17 cellular contexts compared by ENCODE assay signal in the genomic region with DNA sequence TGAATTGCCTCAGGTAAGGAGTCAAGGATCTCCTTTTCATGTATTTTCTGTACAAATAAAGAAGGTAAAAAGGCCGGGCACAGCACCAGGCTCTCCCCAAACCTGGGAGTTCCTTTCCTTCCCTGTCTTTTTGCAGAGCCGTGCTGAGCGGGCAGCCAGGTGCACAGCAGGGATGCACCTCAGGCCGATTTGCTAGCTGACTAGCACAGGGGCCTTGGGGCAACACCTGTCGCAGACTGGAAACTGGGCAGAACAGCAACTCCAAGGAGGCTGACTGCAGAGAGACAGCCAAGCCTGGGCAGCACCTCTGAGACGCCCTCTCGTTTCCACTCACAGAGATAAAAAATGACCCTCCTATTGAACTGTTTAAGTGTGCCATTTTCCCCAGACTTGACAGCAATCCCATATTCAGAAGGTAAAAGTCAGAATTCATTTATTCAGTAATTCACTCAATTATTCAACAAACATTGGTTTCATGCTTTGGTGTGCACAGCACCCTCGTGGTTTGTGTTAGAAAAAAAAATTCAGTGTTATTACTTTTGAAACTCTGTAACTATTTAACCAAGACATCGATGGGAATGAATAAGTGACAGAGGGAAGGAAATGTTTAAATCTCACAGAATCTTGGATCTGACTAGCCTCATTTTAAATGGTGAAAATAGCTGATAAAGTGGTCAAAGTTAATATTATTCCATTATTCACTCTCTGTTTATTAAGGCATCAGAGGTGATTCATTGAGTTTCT.
DNase-seq lines count a peak whose midpoint lies in the region; ATAC-seq, FAIRE-seq and TF ChIP-seq lines count a peak whose summit lies in the region.
"Had no signal": no experiment of that assay in that cellular context is flagged by ENCODE, and none has a peak within 500 bp of the region (broad histone marks: within the 10 kb centered on the region; RNA-seq: fewer than 3 reads in every experiment).

No MANE protein-coding gene starts in this region.

- no peak overlapping the region for H4K5ac ChIP-seq in H1 (ENCODE audit: insufficient read length, low read depth, low read length)

- WGBS in H1 (ENCODE audit: extremely low coverage in 1 of 2, insufficient coverage in 1 of 2, insufficient read length in 1 of 2, insufficient replicate concordance in 2 of 2, low coverage in 1 of 2, low lambda C conversion rate in 2 of 2, missing lambda C conversion rate in 1 of 2), 2 experiments = 69% methylated on average over 9 of the region's 9 CpGs; no CpG with 5 or more reads in 1 of the 2 experiments

- POLR2A ChIA-PET in H1 (lab: Charles Lee; ENCODE audit: partially characterized antibody) = no interaction called here

- H3K56ac ChIP-seq in H1 (replicated peaks; ENCODE audit: insufficient read length, low read depth, low read length) = no peak overlapping the region

- H3K9ac ChIP-seq in H1 (replicated peaks in 1 of 4; ENCODE audit: extremely low read depth in 1 of 4, low read depth in 3 of 4, low read length in 3 of 4) = no peak overlapping the region
- H3K9ac ChIP-seq: GM23248, KMS-11 had no signal

- H3K18ac ChIP-seq in H1 (ENCODE audit: extremely low read depth, low read length) = no peak overlapping the region

- no peak overlapping the region for H3K14ac ChIP-seq in H1 (ENCODE audit: insufficient read length)

- no peak overlapping the region for H2BK120ac ChIP-seq in H1 (replicated peaks; ENCODE audit: low read depth, low read length)

- H2BK12ac ChIP-seq in H1 (ENCODE audit: low read depth, low read length) = no peak overlapping the region

- no peak overlapping the region for H2AK5ac ChIP-seq in H1 (ENCODE audit: low read depth, low read length)

- no peaks in the 10 kb centered on the region for H3K79me2 ChIP-seq in H1 (ENCODE audit: control insufficient read depth in 1 of 2, insufficient read depth in 2 of 2, low read length in 2 of 2)

- no peaks in the 10 kb centered on the region for H3K4me1 Mint-ChIP-seq in activated T-helper 17 cell treated with anti-CD3 and anti-CD28 coated beads, Interleukin-2, amount 50 U/mL, for 72 hours
- peaks cover 18% of the 10 kb centered on the region for H3K4me1 Mint-ChIP-seq in nephron progenitor cell
- H3K4me1 Mint-ChIP-seq: CD14-positive monocyte had no signal

- no peak overlapping the region for H3K23ac ChIP-seq in H1 (ENCODE audit: insufficient read length)

- H3K4me1 ChIP-seq in H1 (replicated peaks in 1 of 4; ENCODE audit: control insufficient read depth in 3 of 4, insufficient read depth in 4 of 4, low read length in 3 of 4) = peaks cover 4 to 14% (median 10%) of the 10 kb centered on the region in 4 experiments; a peak in 6 of 7 replicates

- TF ChIP-seq EP300 in H1 (IDR thresholded peaks at IDR 0.05; ENCODE audit: borderline replicate concordance in 1 of 2, low read depth in 2 of 2, low read length in 2 of 2) = no peak

- H3K4me3 Mint-ChIP-seq in activated T-helper 17 cell treated with anti-CD3 and anti-CD28 coated beads, Interleukin-2, amount 50 U/mL, for 72 hours = no peak overlapping the region
- no peak overlapping the region for H3K4me3 Mint-ChIP-seq in nephron progenitor cell
- H3K4me3 Mint-ChIP-seq: CD14-positive monocyte had no signal

- no peaks in the 10 kb centered on the region for H3K79me1 ChIP-seq in H1 (ENCODE audit: low read depth, low read length)

- no peaks in the 10 kb centered on the region for H3K36me3 ChIP-seq in H1 (ENCODE audit: control insufficient read depth in 2 of 4, insufficient read depth in 4 of 4, low read length in 3 of 4)

- no peaks in the 10 kb centered on the region for H3K23me2 ChIP-seq in H1 (ENCODE audit: low read depth, low read length)

- H3K27me3 Mint-ChIP-seq in activated T-helper 17 cell treated with anti-CD3 and anti-CD28 coated beads, Interleukin-2, amount 50 U/mL, for 72 hours = peaks cover 20% of the 10 kb centered on the region
- peaks cover 10% of the 10 kb centered on the region for H3K27me3 Mint-ChIP-seq in nephron progenitor cell (ENCODE audit: low read depth, poor library complexity)

- no peak overlapping the region for H2AFZ ChIP-seq in H1 (ENCODE audit: low read length)
- H2AFZ ChIP-seq: GM23248 had no signal

- no peak for TF ChIP-seq CTCF in H1 (IDR thresholded peaks at IDR 0.05; ENCODE audit: control extremely low read depth in 1 of 3, insufficient read depth in 1 of 3, low read depth in 1 of 3, low read length in 3 of 3)
- no peak for TF ChIP-seq CTCF in nephron progenitor cell (IDR thresholded peaks at IDR 0.05)

- H3K9me3 Mint-ChIP-seq in activated T-helper 17 cell treated with anti-CD3 and anti-CD28 coated beads, Interleukin-2, amount 50 U/mL, for 72 hours = no peaks in the 10 kb centered on the region
- H3K9me3 Mint-ChIP-seq in nephron progenitor cell = no peaks in the 10 kb centered on the region
- H3K9me3 Mint-ChIP-seq: CD14-positive monocyte had no signal

- no peaks in the 10 kb centered on the region for H3K27me3 ChIP-seq in H1 (replicated peaks in 1 of 4; ENCODE audit: control insufficient read depth in 3 of 4, extremely low read depth in 1 of 4, insufficient read depth in 3 of 4, low read length in 3 of 4)

- H3K36me3 Mint-ChIP-seq in activated T-helper 17 cell treated with anti-CD3 and anti-CD28 coated beads, Interleukin-2, amount 50 U/mL, for 72 hours (ENCODE audit: low read depth) = no peaks in the 10 kb centered on the region
- no peaks in the 10 kb centered on the region for H3K36me3 Mint-ChIP-seq in nephron progenitor cell (ENCODE audit: low read depth)
- H3K36me3 Mint-ChIP-seq: CD14-positive monocyte had no signal

- no peak for ATAC-seq in activated T-helper 17 cell treated with anti-CD3 and anti-CD28 coated beads, Interleukin-2, amount 50 U/mL, for 72 hours (replicated peaks)

- H2BK20ac ChIP-seq in H1 (ENCODE audit: low read length) = no peak overlapping the region

- no peak overlapping the region for H3K27ac Mint-ChIP-seq in activated T-helper 17 cell treated with anti-CD3 and anti-CD28 coated beads, Interleukin-2, amount 50 U/mL, for 72 hours
- no peak overlapping the region for H3K27ac Mint-ChIP-seq in nephron progenitor cell

- DNase-seq in DMS79 (lab: John Stamatoyannopoulos, UW) (peak; percentile 34), NCI-H146 (lab: John Stamatoyannopoulos, UW) (peak; percentile 75), H1 (ENCODE audit: low read depth in 1 of 2, low spot score in 2 of 2) (peak in 1 of 2 experiments; percentile 21), renal cortical epithelial cell (ENCODE audit: low read depth) (peak; percentile 62), NCI-H1436 (lab: John Stamatoyannopoulos, UW) (no peak), nephron progenitor cell (no peak)
- no peak for DNase-seq in activated CD8-positive, alpha-beta memory T cell treated with anti-CD3 and anti-CD28 coated beads for 24 hours
- DNase-seq: AML-193, COR-L47, DMS153, GM23248, NCI-H187, NCI-H82 had no signal

- H3K27ac ChIP-seq in H1 (ENCODE audit: low read depth, low read length) = no peak overlapping the region
- H3K27ac ChIP-seq: GM23248, KMS-11 had no signal

- no peak for TF ChIP-seq POLR2A in H1 (IDR thresholded peaks at IDR 0.05; ENCODE audit: control extremely low read depth in 1 of 2, low read depth in 2 of 2, low read length in 2 of 2)

- CTCF ChIA-PET in H1 (lab: Charles Lee; ENCODE audit: partially characterized antibody) = interaction anchor here (1.2 kb wide), 1 partner anchor 34 kb away, joined by 3 read pairs; no protein-coding TSS in a partner anchor

- H3K4me2 ChIP-seq in H1 (ENCODE audit: insufficient read depth in 1 of 2, low read depth in 2 of 2, low read length in 2 of 2) = no peak overlapping the region
- H3K4me2 ChIP-seq: KMS-11 had no signal

- no peak overlapping the region for H2BK15ac ChIP-seq in H1 (ENCODE audit: low read length)

- H3K9me3 ChIP-seq in H1 (ENCODE audit: insufficient read depth in 2 of 2, low read depth in 1 of 2, low read length in 1 of 2) = no peaks in the 10 kb centered on the region

- H3K4ac ChIP-seq in H1 (replicated peaks; ENCODE audit: insufficient read length, low read depth, low read length) = no peak overlapping the region

- H4K8ac ChIP-seq in H1 (ENCODE audit: extremely low read depth, insufficient read depth, low read length) = no peak overlapping the region

- no peak overlapping the region for H2BK5ac ChIP-seq in H1 (ENCODE audit: low read depth, low read length)

- no peak; a peak in 1 of 4 replicates for TF ChIP-seq RAD21 in H1 (IDR thresholded peaks at IDR 0.05 in 1 of 2, conservative IDR thresholded peaks at IDR 0.05 in 1 of 2; ENCODE audit: low read depth in 2 of 2, low read length in 2 of 2)

- H4K20me1 ChIP-seq in H1 (replicated peaks in 1 of 2; ENCODE audit: control insufficient read depth in 1 of 2, insufficient read depth in 2 of 2, low read length in 2 of 2) = no peaks in the 10 kb centered on the region

- no peak for FAIRE-seq in H1 (lab: Jason Lieb, UNC)
- FAIRE-seq: GM19239 had no signal

- H3K4me3 ChIP-seq in H1 (ENCODE audit: extremely low read depth in 1 of 4, insufficient read depth in 2 of 4, low read depth in 3 of 4, low read length in 4 of 4) = no peak overlapping the region; a peak in 1 of 8 replicates
- H3K4me3 ChIP-seq: GM23248 had no signal

- H4K91ac ChIP-seq in H1 (replicated peaks; ENCODE audit: insufficient read length, low read length) = no peak overlapping the region

TF ChIP-seq in H1, 55 proteins besides CTCF, POLR2A, EP300 and RAD21:
- TF ChIP-seq RFX5 (IDR thresholded peaks at IDR 0.05; ENCODE audit: borderline replicate concordance, low read depth, low read length) = no peak
- TF ChIP-seq SUZ12 (IDR thresholded peaks at IDR 0.05; ENCODE audit: low read length) = no peak
- TF ChIP-seq PHF8 (conservative IDR thresholded peaks at IDR 0.05; ENCODE audit: low read depth, low read length) = no peak
- TF ChIP-seq SP4 (IDR thresholded peaks at IDR 0.05; ENCODE audit: low read length) = no peak
- peak; percentile 71; the same call in 1 of the 2 replicates for TF ChIP-seq FOSL1 (IDR thresholded peaks at IDR 0.05; ENCODE audit: insufficient read depth, low read depth, low read length)
- no peak for TF ChIP-seq CEBPB (IDR thresholded peaks at IDR 0.05; ENCODE audit: low read depth, low read length)
- TF ChIP-seq, protein P1, sequence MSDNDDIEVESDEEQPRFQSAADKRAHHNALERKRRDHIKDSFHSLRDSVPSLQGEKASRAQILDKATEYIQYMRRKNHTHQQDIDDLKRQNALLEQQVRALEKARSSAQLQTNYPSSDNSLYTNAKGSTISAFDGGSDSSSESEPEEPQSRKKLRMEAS (IDR thresholded peaks at IDR 0.05) = no peak
- no peak for TF ChIP-seq YY1 (IDR thresholded peaks at IDR 0.05; ENCODE audit: low read depth, low read length)

Comparison
In these comparisons a context has a peak if more than half of its experiments do, and no peak if none do; other contexts are left out.
1. DNase-seq: peak in DMS79 (single experiment), NCI-H146 (single experiment) and renal cortical epithelial cell (single experiment); none in activated CD8-positive, alpha-beta memory T cell treated with anti-CD3 and anti-CD28 coated beads for 24 hours (single experiment), NCI-H1436 (single experiment) and nephron progenitor cell (single experiment).